26 cellular contexts compared by ENCODE assay signal in genomic region chr20:46995561-46996142, GRCh38.
DNase-seq lines count a peak whose midpoint lies in the region; ATAC-seq and TF ChIP-seq lines count a peak whose summit lies in the region.
"Had no signal": no experiment of that assay in that cellular context is flagged by ENCODE, and none has a peak within 500 bp of the region (broad histone marks: within the 10 kb centered on the region; RNA-seq: fewer than 3 reads in every experiment).

No MANE protein-coding gene starts in this region.

- intact Hi-C loops in spleen (cut with DNase I; ENCODE audit: low total_unique reads) = no loop called here

- H3K9me3 ChIP-seq in spleen = no peaks in the 10 kb centered on the region
- H3K9me3 ChIP-seq: BLaER1 treated with 17β-estradiol and CSF1 and Interleukin-3, amounts not matched to agents 10 nM and 100 nM; heart left ventricle; pancreas; sigmoid colon had no signal

- peaks cover 0 to 10% (median 0%) of the 10 kb centered on the region in 6 donors for H3K4me1 ChIP-seq in spleen
- H3K4me1 ChIP-seq: heart left ventricle, pancreas had no signal

- no peak for ATAC-seq in WTC11
- ATAC-seq: activated T-cell treated with anti-CD3 and anti-CD28 coated beads, Interleukin-2, amount 50 U/mL, for 4 hours; heart left ventricle; left cardiac atrium; naive thymus-derived CD4-positive, alpha-beta T cell; pancreas; SK-N-SH treated with all-trans-retinoic acid at 6 μM for 48 hours had no signal

- H3K4me3 Mint-ChIP-seq in WTC11 = no peak overlapping the region
- H3K4me3 Mint-ChIP-seq: activated T-cell treated with anti-CD3 and anti-CD28 coated beads, Interleukin-2, amount 50 U/mL, for 4 hours; dendritic cell treated with granulocyte-macrophage colony-stimulating factor and Interleukin-4, amounts not matched to agents 40 ng/mL and 50 ng/mL, for 4 days had no signal

- peak; percentile 30 for DNase-seq in activated effector memory CD4-positive, alpha-beta T cell treated with anti-CD3 and anti-CD28 coated beads, Interleukin-2, amount 50 U/mL, for 16 hours
- DNase-seq in activated effector memory CD4-positive, alpha-beta T cell treated with Interleukin-2 at 50 U/mL for 16 hours = no peak
- peak; percentile 74 for DNase-seq in NCI-H146 (lab: John Stamatoyannopoulos, UW)
- DNase-seq in WTC11 (ENCODE audit: low spot score) = no peak
- peak; percentile 6 for DNase-seq in spleen
- no peak for DNase-seq in NCI-H2227 treated with DMSO at 0.1 percent for 48 hours (lab: John Stamatoyannopoulos, UW)
- DNase-seq in T-helper 2 cell = no peak
- DNase-seq in activated CD4-positive, alpha-beta T cell treated with anti-CD3 and anti-CD28 coated beads for 4 hours = no peak
- DNase-seq: activated CD4-positive, CD25-positive, alpha-beta regulatory T cell; activated naive CD4-positive, alpha-beta T cell treated with anti-CD3 and anti-CD28 coated beads, Interleukin-2, amount 50 U/mL, for 16 hours; activated T-cell treated with anti-CD3 and anti-CD28 coated beads, Interleukin-2, amount 50 U/mL, for 4 hours; aorta; Calu3; caudate nucleus; heart left ventricle; left cardiac atrium; naive thymus-derived CD4-positive, alpha-beta T cell; NCI-H345; pancreas; sigmoid colon; T1000 had no signal

- POLR2A ChIA-PET in WTC11 (lab: Charles Lee) = no interaction called here

- H3K27me3 Mint-ChIP-seq in WTC11 (ENCODE audit: low read depth) = no peaks in the 10 kb centered on the region

- H3K27ac ChIP-seq in spleen = no peak overlapping the region
- H3K27ac ChIP-seq: BLaER1 treated with 17β-estradiol and CSF1 and Interleukin-3, amounts not matched to agents 10 nM and 100 nM; heart left ventricle; RWPE1; sigmoid colon had no signal

- H3K9me3 Mint-ChIP-seq in WTC11 = 0 out of 2 replicates have a peak, but pooled peaks cover 3% of the 10 kb centered on the region
- H3K9me3 Mint-ChIP-seq: activated T-cell treated with anti-CD3 and anti-CD28 coated beads, Interleukin-2, amount 50 U/mL, for 4 hours; dendritic cell treated with granulocyte-macrophage colony-stimulating factor and Interleukin-4, amounts not matched to agents 40 ng/mL and 50 ng/mL, for 4 days had no signal

- no peaks in the 10 kb centered on the region for H3K36me3 Mint-ChIP-seq in WTC11

- no peak overlapping the region for H3K27ac Mint-ChIP-seq in WTC11
- H3K27ac Mint-ChIP-seq: dendritic cell treated with granulocyte-macrophage colony-stimulating factor and Interleukin-4, amounts not matched to agents 40 ng/mL and 50 ng/mL, for 4 days; memory B cell had no signal

- peaks cover 56% of the 10 kb centered on the region for H3K4me1 Mint-ChIP-seq in WTC11

- CTCF ChIA-PET in WTC11 (lab: Charles Lee) = no interaction called here

- 53 to 66% (median 63%) methylated on average over 5 of the region's 5 CpGs for WGBS in spleen, 5 donors

- H3K36me3 ChIP-seq in spleen = no peaks in the 10 kb centered on the region
- H3K36me3 ChIP-seq: BLaER1 treated with 17β-estradiol and CSF1 and Interleukin-3, amounts not matched to agents 10 nM and 100 nM; heart left ventricle; pancreas; sigmoid colon had no signal

- TF ChIP-seq CTCF in WTC11 (IDR thresholded peaks at IDR 0.05) (no peak), spleen (IDR thresholded peaks at IDR 0.05 in 8 of 11, conservative IDR thresholded peaks at IDR 0.05 in 3 of 11) (no peak)

- TF ChIP-seq POLR2A in spleen (IDR thresholded peaks at IDR 0.05) = no peak

- peaks cover 0 to 30% (median 0%) of the 10 kb centered on the region in 7 donors for H3K27me3 ChIP-seq in spleen (replicated peaks in 1 of 7)
- H3K27me3 ChIP-seq: BLaER1 treated with 17β-estradiol and CSF1 and Interleukin-3, amounts not matched to agents 10 nM and 100 nM; pancreas had no signal

- H3K4me3 ChIP-seq in spleen = no peak overlapping the region
- H3K4me3 ChIP-seq: BLaER1 treated with 17β-estradiol and CSF1 and Interleukin-3, amounts not matched to agents 10 nM and 100 nM; heart left ventricle; pancreas; sigmoid colon had no signal

TF ChIP-seq in WTC11, 78 proteins besides CTCF, POLR2A, EP300 and RAD21:
- no peak for TF ChIP-seq MLX (CRISPR knock-in tag; IDR thresholded peaks at IDR 0.05)
- TF ChIP-seq TCF7 (CRISPR knock-in tag; IDR thresholded peaks at IDR 0.05; ENCODE audit: low read depth) = no peak
- no peak for TF ChIP-seq CREB1 (CRISPR knock-in tag; IDR thresholded peaks at IDR 0.05)
- TF ChIP-seq, protein P1, sequence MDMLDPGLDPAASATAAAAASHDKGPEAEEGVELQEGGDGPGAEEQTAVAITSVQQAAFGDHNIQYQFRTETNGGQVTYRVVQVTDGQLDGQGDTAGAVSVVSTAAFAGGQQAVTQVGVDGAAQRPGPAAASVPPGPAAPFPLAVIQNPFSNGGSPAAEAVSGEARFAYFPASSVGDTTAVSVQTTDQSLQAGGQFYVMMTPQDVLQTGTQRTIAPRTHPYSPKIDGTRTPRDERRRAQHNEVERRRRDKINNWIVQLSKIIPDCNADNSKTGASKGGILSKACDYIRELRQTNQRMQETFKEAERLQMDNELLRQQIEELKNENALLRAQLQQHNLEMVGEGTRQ (CRISPR knock-in tag; IDR thresholded peaks at IDR 0.05) = no peak
- peak; percentile 89 for TF ChIP-seq GTF2I (CRISPR knock-in tag; conservative IDR thresholded peaks at IDR 0.05)
- no peak for TF ChIP-seq ZNF396 (CRISPR knock-in tag; IDR thresholded peaks at IDR 0.05; ENCODE audit: borderline replicate concordance)
- TF ChIP-seq ZNF423 (CRISPR knock-in tag; IDR thresholded peaks at IDR 0.05) = peak; percentile 53
- TF ChIP-seq, protein P2, sequence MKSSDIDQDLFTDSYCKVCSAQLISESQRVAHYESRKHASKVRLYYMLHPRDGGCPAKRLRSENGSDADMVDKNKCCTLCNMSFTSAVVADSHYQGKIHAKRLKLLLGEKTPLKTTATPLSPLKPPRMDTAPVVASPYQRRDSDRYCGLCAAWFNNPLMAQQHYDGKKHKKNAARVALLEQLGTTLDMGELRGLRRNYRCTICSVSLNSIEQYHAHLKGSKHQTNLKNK (CRISPR knock-in tag; IDR thresholded peaks at IDR 0.05) = no peak
- no peak for TF ChIP-seq TEAD4 (CRISPR knock-in tag; IDR thresholded peaks at IDR 0.05)
- TF ChIP-seq ATF2 (CRISPR knock-in tag; IDR thresholded peaks at IDR 0.05; ENCODE audit: borderline replicate concordance, low read depth) = no peak
- TF ChIP-seq, protein P3, sequence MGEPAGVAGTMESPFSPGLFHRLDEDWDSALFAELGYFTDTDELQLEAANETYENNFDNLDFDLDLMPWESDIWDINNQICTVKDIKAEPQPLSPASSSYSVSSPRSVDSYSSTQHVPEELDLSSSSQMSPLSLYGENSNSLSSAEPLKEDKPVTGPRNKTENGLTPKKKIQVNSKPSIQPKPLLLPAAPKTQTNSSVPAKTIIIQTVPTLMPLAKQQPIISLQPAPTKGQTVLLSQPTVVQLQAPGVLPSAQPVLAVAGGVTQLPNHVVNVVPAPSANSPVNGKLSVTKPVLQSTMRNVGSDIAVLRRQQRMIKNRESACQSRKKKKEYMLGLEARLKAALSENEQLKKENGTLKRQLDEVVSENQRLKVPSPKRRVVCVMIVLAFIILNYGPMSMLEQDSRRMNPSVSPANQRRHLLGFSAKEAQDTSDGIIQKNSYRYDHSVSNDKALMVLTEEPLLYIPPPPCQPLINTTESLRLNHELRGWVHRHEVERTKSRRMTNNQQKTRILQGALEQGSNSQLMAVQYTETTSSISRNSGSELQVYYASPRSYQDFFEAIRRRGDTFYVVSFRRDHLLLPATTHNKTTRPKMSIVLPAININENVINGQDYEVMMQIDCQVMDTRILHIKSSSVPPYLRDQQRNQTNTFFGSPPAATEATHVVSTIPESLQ (CRISPR knock-in tag; IDR thresholded peaks at IDR 0.05) = no peak
TF ChIP-seq in WTC11: peak in this region for 2.

Comparison
In these comparisons a context has a peak if more than half of its experiments do, and no peak if none do; other contexts are left out.
1. DNase-seq: peak in activated effector memory CD4-positive, alpha-beta T cell treated with anti-CD3 and anti-CD28 coated beads, Interleukin-2, amount 50 U/mL, for 16 hours (single experiment), NCI-H146 (single experiment) and spleen (single experiment); none in activated effector memory CD4-positive, alpha-beta T cell treated with Interleukin-2 at 50 U/mL for 16 hours (single experiment), WTC11 (single experiment), NCI-H2227 treated with DMSO at 0.1 percent for 48 hours (single experiment), T-helper 2 cell (0 of 5) and activated CD4-positive, alpha-beta T cell treated with anti-CD3 and anti-CD28 coated beads for 4 hours (0 of 2).